ENCODE assay signal across 1 cellular context in genomic region chr14:96502621-96503251, GRCh38.
A peak's percentile ranks its signal among the peaks of the same experiment; 100 is the strongest.
TF ChIP-seq lines count a peak whose summit lies in the region.

No MANE protein-coding gene starts in this region.

TF ChIP-seq in HCT116, 20 proteins besides CTCF, POLR2A, EP300 and RAD21 (continued from another document):
- TF ChIP-seq ZBTB33 (IDR thresholded peaks at IDR 0.05; ENCODE audit: extremely low read depth, insufficient replicate concordance, low read length), result peak; percentile 3
